10 cellular contexts compared by ENCODE assay signal in the genomic region with DNA sequence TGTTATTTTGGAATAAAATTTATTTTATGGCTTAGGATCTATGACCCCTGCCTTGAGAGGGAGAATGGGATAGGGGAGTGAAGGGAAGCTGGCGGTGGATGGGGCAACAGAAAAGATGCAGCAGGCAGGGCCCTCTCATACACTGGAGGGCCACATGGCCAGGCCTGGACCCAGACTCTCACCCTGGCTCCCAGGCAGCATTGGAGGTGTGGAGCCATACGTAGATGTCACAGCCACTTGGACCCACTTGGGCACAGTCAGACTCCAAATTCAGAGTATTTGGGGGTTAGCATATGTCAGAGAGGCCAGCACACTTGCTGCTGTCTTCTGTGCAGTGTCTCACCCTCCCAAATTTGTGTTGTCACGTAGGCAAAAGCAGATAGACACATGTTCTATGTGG. TPM values are rescaled to one million over a fixed set of nuclear protein-coding genes. Genes with fewer than 3 reads are reported as not detected.
DNase-seq lines count a peak whose midpoint lies in the region; ATAC-seq and TF ChIP-seq lines count a peak whose summit lies in the region.
"Had no signal": no experiment of that assay in that cellular context is flagged by ENCODE, and none has a peak within 500 bp of the region (broad histone marks: within the 10 kb centered on the region; RNA-seq: fewer than 3 reads in every experiment).

No MANE protein-coding gene starts in this region.

- H3K9me3 ChIP-seq in ascending aorta = no peaks in the 10 kb centered on the region

- no peaks in the 10 kb centered on the region for H3K27me3 Mint-ChIP-seq in natural killer cell treated with Interleukin-12 subunit alpha and Interleukin-12 subunit beta and Interleukin-15 and Interleukin-18, amount 100 ng/mL, for 72 hours

- DNase-seq in AG20443 (ENCODE audit: low spot score) = peak; percentile 2
- peak; percentile 2 for DNase-seq in HCEC 1CT
- DNase-seq in ascending aorta (ENCODE audit: low spot score in 2 of 2) = no peak
- DNase-seq in natural killer cell treated with Interleukin-12 subunit alpha and Interleukin-12 subunit beta and Interleukin-15 and Interleukin-18, amount 100 ng/mL, for 72 hours (ENCODE audit: low spot score) = no peak
- no peak for DNase-seq in stimulated activated naive CD4-positive, alpha-beta T cell (lab: John Stamatoyannopoulos, UW)
- DNase-seq: erythroblast had no signal

- intact Hi-C loops in ascending aorta (cut with DNase I) = no loop called here

- peaks cover 72 to 86% of the 10 kb centered on the region in 2 donors for H3K36me3 ChIP-seq in ascending aorta

- H3K27ac Mint-ChIP-seq in natural killer cell treated with Interleukin-12 subunit alpha and Interleukin-12 subunit beta and Interleukin-15 and Interleukin-18, amount 100 ng/mL, for 72 hours = peak overlapping the region; percentile 35 to 39

- no peaks in the 10 kb centered on the region for H3K9me3 Mint-ChIP-seq in natural killer cell treated with Interleukin-12 subunit alpha and Interleukin-12 subunit beta and Interleukin-15 and Interleukin-18, amount 100 ng/mL, for 72 hours

- H3K4me1 ChIP-seq in ascending aorta = peaks cover 23 to 39% of the 10 kb centered on the region in 2 donors

- no peak for ATAC-seq in natural killer cell treated with Interleukin-12 subunit alpha and Interleukin-12 subunit beta and Interleukin-15 and Interleukin-18, amount 100 ng/mL, for 72 hours
- ATAC-seq in GM21360 (IDR thresholded peaks at IDR 0.05; ENCODE audit: unreplicated experiment) = no peak
- ATAC-seq in HG03175 (IDR thresholded peaks at IDR 0.05; ENCODE audit: unreplicated experiment) = no peak
- ATAC-seq in GM21576 (IDR thresholded peaks at IDR 0.05; ENCODE audit: unreplicated experiment) = no peak

- no peak for TF ChIP-seq CTCF in ascending aorta (IDR thresholded peaks at IDR 0.05)

- no peaks in the 10 kb centered on the region for H3K27me3 ChIP-seq in ascending aorta

- H3K4me3 ChIP-seq in ascending aorta = no peak overlapping the region

- H3K27ac ChIP-seq in ascending aorta = peak overlapping the region; percentile 83 to 87
- H3K27ac ChIP-seq: parathyroid adenoma had no signal

- no peak overlapping the region for H3K4me3 Mint-ChIP-seq in natural killer cell treated with Interleukin-12 subunit alpha and Interleukin-12 subunit beta and Interleukin-15 and Interleukin-18, amount 100 ng/mL, for 72 hours

- peaks cover 30 to 33% of the 10 kb centered on the region in 2 donors for H3K4me1 Mint-ChIP-seq in natural killer cell treated with Interleukin-12 subunit alpha and Interleukin-12 subunit beta and Interleukin-15 and Interleukin-18, amount 100 ng/mL, for 72 hours (ENCODE audit: low read depth in 2 of 2)

- H3K36me3 Mint-ChIP-seq in natural killer cell treated with Interleukin-12 subunit alpha and Interleukin-12 subunit beta and Interleukin-15 and Interleukin-18, amount 100 ng/mL, for 72 hours = no peaks in the 10 kb centered on the region

RNA-seq across cellular contexts. Expression of gene NAB2, which starts 6.5 kb away (rescaled TPM):
- 50.9 TPM for total RNA-seq in ascending aorta
- total RNA-seq in natural killer cell treated with Interleukin-12 subunit alpha and Interleukin-12 subunit beta and Interleukin-15 and Interleukin-18, amount 100 ng/mL, for 72 hours = 1 to 10 TPM; 7.7 to 8.0 TPM

RNA-seq across cellular contexts. Expression of gene STAT6, which starts 15.7 kb away (rescaled TPM):
- 188 TPM for total RNA-seq in ascending aorta
- total RNA-seq in natural killer cell treated with Interleukin-12 subunit alpha and Interleukin-12 subunit beta and Interleukin-15 and Interleukin-18, amount 100 ng/mL, for 72 hours = 100 to 1,000 TPM; 158 to 198 TPM

RNA-seq across cellular contexts. Expression of gene NEMP1, which starts 16.8 kb away (rescaled TPM):
- 7.7 TPM for total RNA-seq in ascending aorta
- 10 to 100 TPM; 25.5 to 34.1 TPM for total RNA-seq in natural killer cell treated with Interleukin-12 subunit alpha and Interleukin-12 subunit beta and Interleukin-15 and Interleukin-18, amount 100 ng/mL, for 72 hours

RNA-seq across cellular contexts. Expression of gene LRP1, which starts 32.8 kb away (rescaled TPM):
- 708 TPM for total RNA-seq in ascending aorta
- under 1 TPM; 0.42 to 0.45 TPM for total RNA-seq in natural killer cell treated with Interleukin-12 subunit alpha and Interleukin-12 subunit beta and Interleukin-15 and Interleukin-18, amount 100 ng/mL, for 72 hours

RNA-seq across cellular contexts. Expression of gene MYO1A, which starts 45.5 kb away (rescaled TPM):
- total RNA-seq in ascending aorta = not detected
- total RNA-seq in natural killer cell treated with Interleukin-12 subunit alpha and Interleukin-12 subunit beta and Interleukin-15 and Interleukin-18, amount 100 ng/mL, for 72 hours = 1 to 10 TPM in 1 of 2 donors, under 1 TPM in 1; 0.48 to 2.5 TPM

Comparison
In these comparisons a context has a peak if more than half of its experiments do, and no peak if none do; other contexts are left out.
1. DNase-seq: peak in AG20443 (single experiment) and HCEC 1CT (single experiment); none in ascending aorta (0 of 2), natural killer cell treated with Interleukin-12 subunit alpha and Interleukin-12 subunit beta and Interleukin-15 and Interleukin-18, amount 100 ng/mL, for 72 hours (single experiment) and stimulated activated naive CD4-positive, alpha-beta T cell (0 of 6).